20 cellular contexts compared by ENCODE assay signal in the genomic region with DNA sequence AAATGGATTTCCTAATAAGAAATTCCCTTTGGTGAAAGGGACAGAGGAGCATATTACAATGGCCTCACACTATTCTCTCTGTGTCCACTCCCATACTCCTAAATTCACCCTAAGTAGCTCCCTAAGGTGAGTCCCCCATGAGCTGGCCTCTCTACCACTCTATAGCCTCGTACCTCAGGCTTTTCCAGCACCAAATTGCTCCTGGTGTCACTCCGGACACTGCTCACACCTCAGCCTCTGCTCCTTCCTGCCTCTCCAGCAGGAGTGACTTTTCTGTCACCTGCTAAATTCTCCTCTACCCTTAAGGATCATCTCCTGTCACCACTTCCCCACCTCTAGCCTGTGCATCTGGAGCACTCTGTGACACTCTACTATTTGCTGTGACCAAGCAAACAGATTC.
DNase-seq lines count a peak whose midpoint lies in the region; TF ChIP-seq lines count a peak whose summit lies in the region.
"Had no signal": no experiment of that assay in that cellular context is flagged by ENCODE, and none has a peak within 500 bp of the region (broad histone marks: within the 10 kb centered on the region; RNA-seq: fewer than 3 reads in every experiment).

No MANE protein-coding gene starts in this region.

- H3K27me3 ChIP-seq in esophagus muscularis mucosa (peaks cover 0 to 9% (median 0%) of the 10 kb centered on the region in 4 donors), neural cell (ENCODE audit: insufficient read depth, low read depth, low read length) (no peaks in the 10 kb centered on the region), neuronal stem cell (ENCODE audit: control insufficient read depth in 3 of 3, insufficient read depth in 3 of 3, low read depth in 1 of 3, low read length in 3 of 3) (no peaks in the 10 kb centered on the region)
- H3K27me3 ChIP-seq: BLaER1 treated with 17β-estradiol and CSF1 and Interleukin-3, amounts not matched to agents 10 nM and 100 nM had no signal

- H3K4me1 Mint-ChIP-seq in endothelial cell (ENCODE audit: unreplicated experiment): no peaks in the 10 kb centered on the region
- H3K4me1 Mint-ChIP-seq: B cell had no signal

- no peak overlapping the region for H3K23ac ChIP-seq in neuronal stem cell (ENCODE audit: low read depth, low read length, poor library complexity)

- TF ChIP-seq CTCF in esophagus muscularis mucosa (IDR thresholded peaks at IDR 0.05): no peak
- TF ChIP-seq CTCF in neural cell (IDR thresholded peaks at IDR 0.05; ENCODE audit: poor library complexity, severe bottlenecking): no peak
- no peak for TF ChIP-seq CTCF in endothelial cell (IDR thresholded peaks at IDR 0.05; ENCODE audit: unreplicated experiment)

- no peaks in the 10 kb centered on the region for H3F3A ChIP-seq in neural cell (ENCODE audit: insufficient read depth, low read length, poor library complexity, severe bottlenecking)

- no peaks in the 10 kb centered on the region for H3K9me2 ChIP-seq in neural cell (ENCODE audit: insufficient read depth, low read length)

- no peak overlapping the region for H2BK5ac ChIP-seq in neuronal stem cell (ENCODE audit: low read length)

- H3K27ac Mint-ChIP-seq in endothelial cell (ENCODE audit: unreplicated experiment): no peak overlapping the region
- H3K27ac Mint-ChIP-seq: B cell; CD4-positive, alpha-beta T cell; CD8-positive, alpha-beta T cell had no signal

- no peaks in the 10 kb centered on the region for H3K4me1 ChIP-seq in esophagus muscularis mucosa
- peaks cover 0 to 5% of the 10 kb centered on the region in 2 donors for H3K4me1 ChIP-seq in neuronal stem cell (ENCODE audit: control insufficient read depth in 2 of 2, insufficient read depth in 1 of 2, low read depth in 1 of 2, low read length in 2 of 2)
- H3K4me1 ChIP-seq: A549, Caco-2 had no signal

- no peak overlapping the region for H3K4ac ChIP-seq in neuronal stem cell (ENCODE audit: low read length)

- H3K4me2 ChIP-seq in neural cell (ENCODE audit: low read length) (peak overlapping the region; percentile 23), neuronal stem cell (ENCODE audit: insufficient read depth, low read length, poor library complexity, severe bottlenecking) (no peak overlapping the region)
- H3K4me2 ChIP-seq: A549 had no signal

- no peak overlapping the region for H3K4me3 Mint-ChIP-seq in endothelial cell (ENCODE audit: unreplicated experiment)
- H3K4me3 Mint-ChIP-seq: B cell; CD4-positive, alpha-beta T cell; CD8-positive, alpha-beta T cell had no signal

- H3K9me3 ChIP-seq in esophagus muscularis mucosa (no peaks in the 10 kb centered on the region), neural cell (ENCODE audit: low read length) (no peaks in the 10 kb centered on the region), neuronal stem cell (replicated peaks in 1 of 2; ENCODE audit: control insufficient read depth in 2 of 2, insufficient read depth in 1 of 2, low read depth in 1 of 2, low read length in 2 of 2) (no peaks in the 10 kb centered on the region)
- H3K9me3 ChIP-seq: A549, Caco-2 had no signal

- intact Hi-C loops in esophagus muscularis mucosa (cut with DNase I): no loop called here

- no peak overlapping the region for H2BK120ac ChIP-seq in neuronal stem cell (ENCODE audit: low read depth, low read length)

- H3K36me3 Mint-ChIP-seq in endothelial cell (ENCODE audit: low read depth, unreplicated experiment): no peaks in the 10 kb centered on the region
- H3K36me3 Mint-ChIP-seq: CD8-positive, alpha-beta T cell had no signal

- H3K79me2 ChIP-seq in neural cell (replicated peaks; ENCODE audit: insufficient read depth, low read length): no peaks in the 10 kb centered on the region

- H3K9ac ChIP-seq in neural cell (ENCODE audit: low read length): peak overlapping the region; percentile 32
- no peak overlapping the region for H3K9ac ChIP-seq in neuronal stem cell (ENCODE audit: low read depth, low read length, poor library complexity)
- H3K9ac ChIP-seq: BLaER1 treated with 17β-estradiol and CSF1 and Interleukin-3, amounts not matched to agents 10 nM and 100 nM had no signal

- no peak overlapping the region for H2BK15ac ChIP-seq in neuronal stem cell (ENCODE audit: low read length)

- H3K14ac ChIP-seq in neuronal stem cell (ENCODE audit: low read length): no peak overlapping the region

- H3K4me3 ChIP-seq in esophagus muscularis mucosa (no peak overlapping the region), neural cell (ENCODE audit: low read length) (no peak overlapping the region), neuronal stem cell (ENCODE audit: low read length in 2 of 2) (no peak overlapping the region)
- H3K4me3 ChIP-seq: A549; BLaER1 treated with 17β-estradiol and CSF1 and Interleukin-3, amounts not matched to agents 10 nM and 100 nM had no signal

- no peaks in the 10 kb centered on the region for H4K20me1 ChIP-seq in neural cell (ENCODE audit: insufficient read depth)
- H4K20me1 ChIP-seq: BLaER1 treated with 17β-estradiol and CSF1 and Interleukin-3, amounts not matched to agents 10 nM and 100 nM had no signal

- peaks cover 3% of the 10 kb centered on the region for H3K27me3 Mint-ChIP-seq in endothelial cell (ENCODE audit: unreplicated experiment)

- no peaks in the 10 kb centered on the region for H3K9me3 Mint-ChIP-seq in endothelial cell (ENCODE audit: unreplicated experiment)
- H3K9me3 Mint-ChIP-seq: CD4-positive, alpha-beta T cell; CD8-positive, alpha-beta T cell had no signal

- H3K79me1 ChIP-seq in neuronal stem cell (ENCODE audit: low read depth, low read length): no peaks in the 10 kb centered on the region

- H4K8ac ChIP-seq in neuronal stem cell (ENCODE audit: low read depth, low read length): no peak overlapping the region

- no peak for TF ChIP-seq RAD21 in neural cell (conservative IDR thresholded peaks at IDR 0.05)

- no peak overlapping the region for H4K91ac ChIP-seq in neuronal stem cell (ENCODE audit: low read depth, low read length, poor library complexity)

- 70% methylated on average over 2 of the region's 2 CpGs for WGBS in esophagus muscularis mucosa
- WGBS in neuronal stem cell (ENCODE audit: extremely low coverage in 2 of 2, insufficient read length in 2 of 2, insufficient replicate concordance in 1 of 2), 2 donors: no CpG with 5 or more reads among the region's 2 CpGs

- DNase-seq in DMS53 (lab: John Stamatoyannopoulos, UW) (peak; percentile 20), DMS53 treated with DMSO at 0.1 percent for 48 hours (lab: John Stamatoyannopoulos, UW; ENCODE audit: unreplicated experiment) (no peak), esophagus muscularis mucosa (ENCODE audit: extremely low spot score) (peak; percentile 91), neuronal stem cell (ENCODE audit: low spot score) (no peak), NCI-H524 treated with DMSO at 0.1 percent for 48 hours (lab: John Stamatoyannopoulos, UW) (no peak), HCEC 1CT (no peak), endothelial cell (ENCODE audit: low spot score) (no peak)
- DNase-seq: AML-193; Caco-2; Calu3; CD4-positive, alpha-beta T cell; CD8-positive, alpha-beta T cell; DMS79 treated with DMSO at 0.1 percent for 48 hours; GF-D8 had no signal

- no peaks in the 10 kb centered on the region for H3K36me3 ChIP-seq in esophagus muscularis mucosa
- no peaks in the 10 kb centered on the region for H3K36me3 ChIP-seq in neural cell (ENCODE audit: insufficient read depth, low read length)
- no peaks in the 10 kb centered on the region for H3K36me3 ChIP-seq in neuronal stem cell (replicated peaks in 1 of 2; ENCODE audit: control insufficient read depth in 2 of 2, insufficient read depth in 2 of 2, low read length in 2 of 2)
- H3K36me3 ChIP-seq: BLaER1 treated with 17β-estradiol and CSF1 and Interleukin-3, amounts not matched to agents 10 nM and 100 nM had no signal

- no peak overlapping the region for H2AK5ac ChIP-seq in neuronal stem cell (ENCODE audit: low read depth, low read length)

- H3K18ac ChIP-seq in neuronal stem cell (ENCODE audit: low read length): peak overlapping the region; percentile 87

- H2AFZ ChIP-seq in neural cell (ENCODE audit: low read depth, low read length): no peak overlapping the region
- no peak overlapping the region for H2AFZ ChIP-seq in neuronal stem cell (ENCODE audit: low read length)

- TF ChIP-seq POLR2A in esophagus muscularis mucosa (IDR thresholded peaks at IDR 0.05; ENCODE audit: low read depth): no peak

- TF ChIP-seq EP300 in esophagus muscularis mucosa (IDR thresholded peaks at IDR 0.05) (no peak), neural cell (conservative IDR thresholded peaks at IDR 0.05; ENCODE audit: poor library complexity, severe bottlenecking) (no peak)

- H2BK12ac ChIP-seq in neuronal stem cell (ENCODE audit: low read length): no peak overlapping the region

- H3K27ac ChIP-seq in esophagus muscularis mucosa (replicated peaks in 1 of 4) (no peak overlapping the region), neural cell (ENCODE audit: low read length) (peak overlapping the region; percentile 32), neuronal stem cell (replicated peaks; ENCODE audit: low read length) (peak overlapping the region; percentile 65)
- H3K27ac ChIP-seq: 22Rv1; A549; BLaER1 treated with 17β-estradiol and CSF1 and Interleukin-3, amounts not matched to agents 10 nM and 100 nM; C4-2B had no signal

TF ChIP-seq in neural cell, 6 proteins besides CTCF, POLR2A, EP300 and RAD21 (continues in another document):
- TF ChIP-seq, protein P1, sequence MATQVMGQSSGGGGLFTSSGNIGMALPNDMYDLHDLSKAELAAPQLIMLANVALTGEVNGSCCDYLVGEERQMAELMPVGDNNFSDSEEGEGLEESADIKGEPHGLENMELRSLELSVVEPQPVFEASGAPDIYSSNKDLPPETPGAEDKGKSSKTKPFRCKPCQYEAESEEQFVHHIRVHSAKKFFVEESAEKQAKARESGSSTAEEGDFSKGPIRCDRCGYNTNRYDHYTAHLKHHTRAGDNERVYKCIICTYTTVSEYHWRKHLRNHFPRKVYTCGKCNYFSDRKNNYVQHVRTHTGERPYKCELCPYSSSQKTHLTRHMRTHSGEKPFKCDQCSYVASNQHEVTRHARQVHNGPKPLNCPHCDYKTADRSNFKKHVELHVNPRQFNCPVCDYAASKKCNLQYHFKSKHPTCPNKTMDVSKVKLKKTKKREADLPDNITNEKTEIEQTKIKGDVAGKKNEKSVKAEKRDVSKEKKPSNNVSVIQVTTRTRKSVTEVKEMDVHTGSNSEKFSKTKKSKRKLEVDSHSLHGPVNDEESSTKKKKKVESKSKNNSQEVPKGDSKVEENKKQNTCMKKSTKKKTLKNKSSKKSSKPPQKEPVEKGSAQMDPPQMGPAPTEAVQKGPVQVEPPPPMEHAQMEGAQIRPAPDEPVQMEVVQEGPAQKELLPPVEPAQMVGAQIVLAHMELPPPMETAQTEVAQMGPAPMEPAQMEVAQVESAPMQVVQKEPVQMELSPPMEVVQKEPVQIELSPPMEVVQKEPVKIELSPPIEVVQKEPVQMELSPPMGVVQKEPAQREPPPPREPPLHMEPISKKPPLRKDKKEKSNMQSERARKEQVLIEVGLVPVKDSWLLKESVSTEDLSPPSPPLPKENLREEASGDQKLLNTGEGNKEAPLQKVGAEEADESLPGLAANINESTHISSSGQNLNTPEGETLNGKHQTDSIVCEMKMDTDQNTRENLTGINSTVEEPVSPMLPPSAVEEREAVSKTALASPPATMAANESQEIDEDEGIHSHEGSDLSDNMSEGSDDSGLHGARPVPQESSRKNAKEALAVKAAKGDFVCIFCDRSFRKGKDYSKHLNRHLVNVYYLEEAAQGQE (IDR thresholded peaks at IDR 0.05; ENCODE audit: borderline replicate concordance): no peak
- TF ChIP-seq EZH2 (IDR thresholded peaks at IDR 0.05; ENCODE audit: borderline replicate concordance, insufficient read depth, low read length, poor library complexity, severe bottlenecking): no peak

Comparison
In these comparisons a context has a peak if more than half of its experiments do, and no peak if none do; other contexts are left out.
1. DNase-seq: peak in DMS53 (single experiment) and esophagus muscularis mucosa (single experiment); none in DMS53 treated with DMSO at 0.1 percent for 48 hours (single experiment), neuronal stem cell (single experiment), NCI-H524 treated with DMSO at 0.1 percent for 48 hours (single experiment), HCEC 1CT (single experiment) and endothelial cell (single experiment).
2. H3K27ac ChIP-seq: peak in neural cell (single experiment) and neuronal stem cell (single experiment); none in esophagus muscularis mucosa (0 of 4).